In genomic region chr11:16981651-16982194, GRCh38 we compare ENCODE assay signal across 9 cellular contexts. TPM values are rescaled to one million over a fixed set of nuclear protein-coding genes. Genes with fewer than 3 reads are reported as not detected.
DNase-seq lines count a peak whose midpoint lies in the region; ATAC-seq, FAIRE-seq and TF ChIP-seq lines count a peak whose summit lies in the region.
"Had no signal": no experiment of that assay in that cellular context is flagged by ENCODE, and none has a peak within 500 bp of the region (broad histone marks: within the 10 kb centered on the region; RNA-seq: fewer than 3 reads in every experiment).

No MANE protein-coding gene starts in this region.

- no peaks in the 10 kb centered on the region for H3K9me3 Mint-ChIP-seq in activated T-cell treated with anti-CD3 and anti-CD28 coated beads, Interleukin-2, amount 50 U/mL, for 4 hours
- H3K9me3 Mint-ChIP-seq in activated naive CD4-positive, alpha-beta T cell treated with anti-CD3 and anti-CD28 coated beads for 36 hours = no peaks in the 10 kb centered on the region
- H3K9me3 Mint-ChIP-seq: IgD-negative memory B cell had no signal

- DNase-seq in caudate nucleus (lab: John Stamatoyannopoulos, UW) (peak in 60 of 61 donors; percentile 12 to 93 (median 70)), kidney (peak; percentile 91), substantia nigra (lab: John Stamatoyannopoulos, UW) (peak; percentile 26 to 90 (median 72)), NCI-H1436 treated with DMSO at 0.1 percent for 48 hours (lab: John Stamatoyannopoulos, UW) (no peak), MV-4-11 (lab: John Stamatoyannopoulos, UW) (no peak)
- DNase-seq in activated T-cell treated with anti-CD3 and anti-CD28 coated beads, Interleukin-2, amount 50 U/mL, for 4 hours = no peak
- no peak for DNase-seq in activated naive CD4-positive, alpha-beta T cell treated with anti-CD3 and anti-CD28 coated beads for 36 hours

- H3K27ac ChIP-seq in caudate nucleus (ENCODE audit: low read depth, low read length) = peak overlapping the region; percentile 90
- peak overlapping the region; percentile 82 to 89 for H3K27ac ChIP-seq in kidney (ENCODE audit: low read depth in 2 of 2, low read length in 2 of 2)
- peak overlapping the region; percentile 90 for H3K27ac ChIP-seq in substantia nigra (ENCODE audit: low read depth, low read length, poor library complexity, severe bottlenecking)

- H3K4me1 Mint-ChIP-seq in activated T-cell treated with anti-CD3 and anti-CD28 coated beads, Interleukin-2, amount 50 U/mL, for 4 hours (ENCODE audit: low read depth) = peaks cover 11% of the 10 kb centered on the region
- H3K4me1 Mint-ChIP-seq in activated naive CD4-positive, alpha-beta T cell treated with anti-CD3 and anti-CD28 coated beads for 36 hours (ENCODE audit: low read depth) = peaks cover 11% of the 10 kb centered on the region

- H3K4me1 ChIP-seq in kidney (ENCODE audit: control insufficient read depth in 1 of 2, insufficient read depth in 1 of 2, low read depth in 1 of 2, low read length in 2 of 2) = peaks cover 69 to 76% of the 10 kb centered on the region in 2 donors

- no peak overlapping the region for H3K4me3 Mint-ChIP-seq in activated T-cell treated with anti-CD3 and anti-CD28 coated beads, Interleukin-2, amount 50 U/mL, for 4 hours
- H3K4me3 Mint-ChIP-seq in activated naive CD4-positive, alpha-beta T cell treated with anti-CD3 and anti-CD28 coated beads for 36 hours = no peak overlapping the region
- H3K4me3 Mint-ChIP-seq: IgD-negative memory B cell had no signal

- H3K4me3 ChIP-seq in kidney (ENCODE audit: low read length in 2 of 2) = no peak overlapping the region

- H3K27ac Mint-ChIP-seq in activated naive CD4-positive, alpha-beta T cell treated with anti-CD3 and anti-CD28 coated beads for 36 hours = no peak overlapping the region

- TF ChIP-seq EP300 in Ishikawa (IDR thresholded peaks at IDR 0.05; ENCODE audit: borderline replicate concordance) = peak; percentile 70; the same call in 1 of the 2 replicates

- intact Hi-C loops in kidney (cut with DNase I) = no loop called here
- intact Hi-C loops in activated naive CD4-positive, alpha-beta T cell treated with anti-CD3 and anti-CD28 coated beads for 36 hours (cut with micrococcal nuclease) = no loop called here

- H3K9me3 ChIP-seq in kidney (ENCODE audit: control insufficient read depth in 1 of 2, low read length in 2 of 2) = no peaks in the 10 kb centered on the region

- CTCF ChIA-PET in activated naive CD4-positive, alpha-beta T cell treated with anti-CD3 and anti-CD28 coated beads for 36 hours (lab: Charles Lee) = interaction anchor here (1.2 kb wide), 1 partner anchor 194 kb away, joined by 3 read pairs; no protein-coding TSS in a partner anchor

- TF ChIP-seq CTCF in kidney (IDR thresholded peaks at IDR 0.05; ENCODE audit: borderline replicate concordance, extremely low read depth, insufficient read depth) = no peak

- FAIRE-seq in kidney (lab: Jason Lieb, UNC) = no peak

- no peaks in the 10 kb centered on the region for H3K27me3 Mint-ChIP-seq in activated T-cell treated with anti-CD3 and anti-CD28 coated beads, Interleukin-2, amount 50 U/mL, for 4 hours (ENCODE audit: low read depth)
- H3K27me3 Mint-ChIP-seq in activated naive CD4-positive, alpha-beta T cell treated with anti-CD3 and anti-CD28 coated beads for 36 hours (ENCODE audit: low read depth) = no peaks in the 10 kb centered on the region
- H3K27me3 Mint-ChIP-seq: IgD-negative memory B cell had no signal

- ATAC-seq in activated T-cell treated with anti-CD3 and anti-CD28 coated beads, Interleukin-2, amount 50 U/mL, for 4 hours = no peak

- TF ChIP-seq RAD21 in Ishikawa (IDR thresholded peaks at IDR 0.05; ENCODE audit: low read depth) = no peak

- peak overlapping the region in 1 of 2 donors; percentile 27 for H3K9ac ChIP-seq in kidney (ENCODE audit: low read length in 2 of 2)

- H3K36me3 Mint-ChIP-seq in activated T-cell treated with anti-CD3 and anti-CD28 coated beads, Interleukin-2, amount 50 U/mL, for 4 hours (ENCODE audit: insufficient read depth) = no peaks in the 10 kb centered on the region
- no peaks in the 10 kb centered on the region for H3K36me3 Mint-ChIP-seq in activated naive CD4-positive, alpha-beta T cell treated with anti-CD3 and anti-CD28 coated beads for 36 hours (ENCODE audit: low read depth)

- no peaks in the 10 kb centered on the region for H3K36me3 ChIP-seq in kidney (ENCODE audit: control insufficient read depth in 1 of 2, insufficient read depth in 2 of 2, low read length in 2 of 2)

TF ChIP-seq in Ishikawa, 13 proteins besides CTCF, POLR2A, EP300 and RAD21:
- TF ChIP-seq NFIC (IDR thresholded peaks at IDR 0.05) (0 out of 2 replicates have a peak, but pooled peaks have one; percentile 36), USF1 (IDR thresholded peaks at IDR 0.05) (no peak), YY1 (IDR thresholded peaks at IDR 0.05; ENCODE audit: low read depth) (no peak), CREB1 (IDR thresholded peaks at IDR 0.05; ENCODE audit: low read depth) (no peak), MAX (IDR thresholded peaks at IDR 0.05) (peak; percentile 39; the same call in 1 of the 2 replicates), FOXM1 (IDR thresholded peaks at IDR 0.05; ENCODE audit: borderline replicate concordance, low read depth) (0 out of 2 replicates have a peak, but pooled peaks have one; percentile 17), CEBPB (IDR thresholded peaks at IDR 0.05) (peak; percentile 23; the same call in 1 of the 2 replicates), EGR1 (IDR thresholded peaks at IDR 0.05) (no peak), TAF1 (IDR thresholded peaks at IDR 0.05; ENCODE audit: low read depth) (no peak), REST (IDR thresholded peaks at IDR 0.05; ENCODE audit: low read depth) (no peak), TCF12 (IDR thresholded peaks at IDR 0.05; ENCODE audit: low read depth) (no peak), ZBTB7A (IDR thresholded peaks at IDR 0.05; ENCODE audit: low read depth) (no peak), TEAD4 (IDR thresholded peaks at IDR 0.05) (peak; percentile 87)

RNA-seq across cellular contexts. Expression of gene PLEKHA7, which starts 32.5 kb away (rescaled TPM):
- total RNA-seq in kidney = 65.7 TPM
- 24.4 TPM for polyA plus RNA-seq in kidney (ENCODE audit: insufficient read depth, low read depth, low replicate concordance)
- total RNA-seq in activated T-cell treated with anti-CD3 and anti-CD28 coated beads, Interleukin-2, amount 50 U/mL, for 4 hours = 1 to 10 TPM; 2.7 to 3.4 (median 2.7) TPM
- 1 to 10 TPM; 1.9 to 2.5 TPM for total RNA-seq in activated naive CD4-positive, alpha-beta T cell treated with anti-CD3 and anti-CD28 coated beads for 36 hours

Comparison
In these comparisons a context has a peak if more than half of its experiments do, and no peak if none do; other contexts are left out.
1. DNase-seq: peak in caudate nucleus (60 of 61), kidney (single experiment) and substantia nigra (49 of 49); none in NCI-H1436 treated with DMSO at 0.1 percent for 48 hours (single experiment), MV-4-11 (single experiment), activated T-cell treated with anti-CD3 and anti-CD28 coated beads, Interleukin-2, amount 50 U/mL, for 4 hours (single experiment) and activated naive CD4-positive, alpha-beta T cell treated with anti-CD3 and anti-CD28 coated beads for 36 hours (single experiment).
2. RNA of gene PLEKHA7, which starts 32.5 kb away (total RNA-seq): 65.7 TPM in kidney (single experiment); 2.7 to 3.4 TPM in activated T-cell treated with anti-CD3 and anti-CD28 coated beads, Interleukin-2, amount 50 U/mL, for 4 hours and 1.9 to 2.5 TPM in activated naive CD4-positive, alpha-beta T cell treated with anti-CD3 and anti-CD28 coated beads for 36 hours; every median in the first group is over 10 times any median in the second.
3. Peak in every context shown above with its lines, with median percentiles within 50 percentile points of each other: H3K27ac ChIP-seq.